In the genomic region with DNA sequence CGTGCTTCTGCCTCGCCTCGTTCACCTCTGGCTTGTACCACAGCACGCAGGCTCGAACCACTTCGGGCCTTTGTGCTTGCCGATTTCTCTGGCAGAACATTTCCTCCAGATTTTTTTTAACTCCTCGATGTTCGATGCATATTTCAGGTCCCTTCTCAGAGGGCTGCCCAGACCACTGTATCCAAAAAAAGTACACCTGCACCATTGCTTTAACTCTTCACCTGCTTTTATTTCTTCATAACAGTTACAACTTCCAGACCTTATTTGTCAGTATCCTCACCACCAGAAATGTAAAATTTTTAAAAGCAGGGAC, we compare ENCODE assay signal across 7 cellular contexts. TPM values are rescaled to one million over a fixed set of nuclear protein-coding genes. Genes with fewer than 3 reads are reported as not detected.
DNase-seq lines count a peak whose midpoint lies in the region; ATAC-seq, FAIRE-seq and TF ChIP-seq lines count a peak whose summit lies in the region.

No MANE protein-coding gene starts in this region.

- H3K4me1 ChIP-seq in HAP-1 (peaks cover 26% of the 10 kb centered on the region), right atrium auricular region (peaks cover 0 to 39% of the 10 kb centered on the region in 2 donors), small intestine (ENCODE audit: control insufficient read depth in 2 of 2, insufficient read depth in 1 of 2, low read depth in 1 of 2, low read length in 1 of 2) (peaks cover 2 to 6% of the 10 kb centered on the region in 2 donors)

- no peaks in the 10 kb centered on the region for H3K36me3 ChIP-seq in HAP-1 (replicated peaks)
- no peaks in the 10 kb centered on the region for H3K36me3 ChIP-seq in right atrium auricular region
- H3K36me3 ChIP-seq in small intestine (ENCODE audit: control insufficient read depth in 2 of 2, insufficient read depth in 2 of 2, low read length in 2 of 2), result no peaks in the 10 kb centered on the region

- FAIRE-seq in small intestine (lab: Jason Lieb, UNC), result no peak

- no peaks in the 10 kb centered on the region for H3K9me3 ChIP-seq in HAP-1
- no peaks in the 10 kb centered on the region for H3K9me3 ChIP-seq in T-helper 17 cell (ENCODE audit: control insufficient read depth, low read length, poor library complexity, severe bottlenecking)
- H3K9me3 ChIP-seq in right atrium auricular region, result no peaks in the 10 kb centered on the region
- H3K9me3 ChIP-seq in small intestine (ENCODE audit: control insufficient read depth, low read depth), result no peaks in the 10 kb centered on the region

- H3K27ac ChIP-seq in right atrium auricular region (peak overlapping the region; percentile 95 to 97), small intestine (ENCODE audit: low read depth in 1 of 2, low read length in 1 of 2) (peak overlapping the region; percentile 89 to 99)

- H3K4me3 ChIP-seq in HAP-1 (peak overlapping the region; percentile 61), right atrium auricular region (peak overlapping the region; percentile 78 to 87), small intestine (ENCODE audit: low read depth in 1 of 2, low read length in 2 of 2) (peak overlapping the region in 1 of 2 donors; percentile 88)

- peaks cover 28% of the 10 kb centered on the region for H3K4me1 Mint-ChIP-seq in T-helper 17 cell

- H3K27me3 ChIP-seq in HAP-1 (ENCODE audit: low read depth), result no peaks in the 10 kb centered on the region
- no peaks in the 10 kb centered on the region for H3K27me3 ChIP-seq in right atrium auricular region
- H3K27me3 ChIP-seq in small intestine (ENCODE audit: control insufficient read depth in 2 of 2, insufficient read depth in 2 of 2, low read length in 2 of 2), result no peaks in the 10 kb centered on the region

- DNase-seq in HAP-1 (ENCODE audit: low spot score in 2 of 2) (no peak), T-helper 17 cell (no peak), right atrium auricular region (ENCODE audit: low spot score) (no peak), small intestine (no peak)

- H3K27me3 Mint-ChIP-seq in T-helper 17 cell, result no peaks in the 10 kb centered on the region

- peak overlapping the region; percentile 94 for H3K4me3 Mint-ChIP-seq in T-helper 17 cell

- no peak for TF ChIP-seq CTCF in right atrium auricular region (IDR thresholded peaks at IDR 0.05)

- H3K27ac Mint-ChIP-seq in T-helper 17 cell, result peak overlapping the region; percentile 96

- peaks cover 2% of the 10 kb centered on the region for H3K36me3 Mint-ChIP-seq in T-helper 17 cell (ENCODE audit: low read depth)

- in situ Hi-C loops in HAP-1 (cut with MboI; ENCODE audit: low sequenced_read_pairs), result no loop called here

- WGBS in small intestine, 3 donors, result 0 to 2% (median 1%) methylated on average over 9 of the region's 9 CpGs

- no peak for ATAC-seq in T-helper 17 cell
- no peak for ATAC-seq in GM21825 (IDR thresholded peaks at IDR 0.05; ENCODE audit: unreplicated experiment)
- ATAC-seq in HG03565 (IDR thresholded peaks at IDR 0.05; ENCODE audit: unreplicated experiment), result no peak
- ATAC-seq in HG03139 (IDR thresholded peaks at IDR 0.05; ENCODE audit: unreplicated experiment), result no peak

RNA-seq across cellular contexts. Expression of gene ZZZ3, which starts 1.3 kb away (rescaled TPM):
- total RNA-seq in T-helper 17 cell (10 to 100 TPM; 49.8 to 55.5 TPM), right atrium auricular region (10 to 100 TPM; 24.1 to 27.4 TPM)
- polyA plus RNA-seq in small intestine, result 10 to 100 TPM in 1 of 3 donors, 1 to 10 TPM in 2; 7.8 to 14.2 (median 9.8) TPM
